29 cellular contexts compared by ENCODE assay signal in genomic region chr15:80940851-80941250, GRCh38.
"Had no signal": no experiment of that assay in that cellular context is flagged by ENCODE, and none has a peak within 500 bp of the region (broad histone marks: within the 10 kb centered on the region; RNA-seq: fewer than 3 reads in every experiment).

No MANE protein-coding gene starts in this region.

- H3K9me3 Mint-ChIP-seq: effector memory CD8-positive, alpha-beta T cell; naive thymus-derived CD8-positive, alpha-beta T cell; nephron progenitor cell had no signal

- ATAC-seq: effector memory CD8-positive, alpha-beta T cell; heart right ventricle; left cardiac atrium; left lung; naive thymus-derived CD8-positive, alpha-beta T cell; stimulated activated naive CD8-positive, alpha-beta T cell treated with anti-CD3 and anti-CD28 coated beads, Interleukin-15, Interleukin-2, amounts not matched to agents 100 U/mL and 50 U/mL, for 24 hours had no signal

- H3K4me1 ChIP-seq: esophagus squamous epithelium, left lung, testis, tibial nerve, upper lobe of left lung had no signal

- FAIRE-seq: endometrium, islet of Langerhans, small intestine, urothelium cell line had no signal

- H3K4me3 Mint-ChIP-seq: effector memory CD8-positive, alpha-beta T cell; nephron progenitor cell had no signal

- H3K27me3 ChIP-seq: esophagus squamous epithelium, heart right ventricle, left lung, ovary, testis, tibial nerve, upper lobe of left lung had no signal

- H3K27ac Mint-ChIP-seq: effector memory CD8-positive, alpha-beta T cell had no signal

- DNase-seq: cortex of kidney; effector memory CD8-positive, alpha-beta T cell; erythroblast; esophagus squamous epithelium; foreskin melanocyte; glutamatergic neuron; heart right ventricle; hippocampal formation; left cardiac atrium; left lung; mammary epithelial cell; mesendoderm; naive thymus-derived CD8-positive, alpha-beta T cell; nephron progenitor cell; occipital lobe; ovary; posterior cingulate gyrus; small intestine; stimulated activated CD4-positive, alpha-beta T cell treated with anti-CD3 and anti-CD28 coated beads, Interleukin-15, amount 100 ng/mL, for 24 hours; stimulated activated CD4-positive, alpha-beta T cell treated with anti-CD3 and anti-CD28 coated beads, Interleukin-4, amount 100 ng/mL, for 1 hour; stimulated activated CD8-positive, alpha-beta memory T cell treated with anti-CD3 and anti-CD28 coated beads, Interleukin-4, amount 100 ng/mL, for 48 hours; stimulated activated naive CD8-positive, alpha-beta T cell treated with anti-CD3 and anti-CD28 coated beads, Interleukin-15, Interleukin-2, amounts not matched to agents 100 U/mL and 50 U/mL, for 24 hours; substantia nigra; testis; upper lobe of left lung had no signal

- H3K4me3 ChIP-seq: esophagus squamous epithelium, heart right ventricle, left lung, ovary, testis, tibial nerve, upper lobe of left lung had no signal

- H3K27ac ChIP-seq: esophagus squamous epithelium, heart right ventricle, left lung, ovary, testis, tibial nerve, upper lobe of left lung had no signal

- H3K36me3 ChIP-seq: ovary had no signal

- H3K9me3 ChIP-seq: esophagus squamous epithelium, heart right ventricle, left lung, ovary, testis, tibial nerve, upper lobe of left lung had no signal
